1 cellular context compared by ENCODE assay signal in the genomic region with DNA sequence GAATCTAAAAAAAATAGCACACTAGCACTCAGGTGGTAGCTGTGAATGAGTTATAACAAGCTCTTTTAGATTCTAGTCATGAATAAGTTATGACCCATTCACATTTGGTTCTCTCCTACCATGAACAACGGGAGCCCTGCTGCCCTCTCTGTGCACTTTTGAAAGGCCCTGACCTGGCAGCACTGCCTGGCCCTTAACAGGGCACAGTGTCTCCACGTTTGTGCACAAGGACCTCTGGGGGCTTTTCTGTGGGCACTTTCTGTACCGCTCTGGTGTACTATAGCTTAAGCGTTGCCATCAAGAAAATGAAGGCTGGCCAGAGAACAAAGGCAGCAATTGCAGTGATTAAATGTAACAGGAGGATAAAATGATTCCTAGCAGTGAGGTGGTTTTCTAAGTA.
TF ChIP-seq lines count a peak whose summit lies in the region.

No MANE protein-coding gene starts in this region.

TF ChIP-seq in endothelial cell of umbilical vein, 7 proteins besides CTCF, POLR2A, EP300 and RAD21:
- TF ChIP-seq, protein P1, sequence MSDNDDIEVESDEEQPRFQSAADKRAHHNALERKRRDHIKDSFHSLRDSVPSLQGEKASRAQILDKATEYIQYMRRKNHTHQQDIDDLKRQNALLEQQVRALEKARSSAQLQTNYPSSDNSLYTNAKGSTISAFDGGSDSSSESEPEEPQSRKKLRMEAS (IDR thresholded peaks at IDR 0.05; ENCODE audit: insufficient read depth, insufficient read length): no peak
- TF ChIP-seq GATA2 (IDR thresholded peaks at IDR 0.05; ENCODE audit: insufficient read depth, insufficient read length, low read depth, low read length) (no peak), POLR2AphosphoS5 (IDR thresholded peaks at IDR 0.05; ENCODE audit: insufficient read depth, low read depth, low read length) (no peak), FOS (IDR thresholded peaks at IDR 0.05; ENCODE audit: borderline replicate concordance, insufficient read depth, low read length) (no peak), JUN (IDR thresholded peaks at IDR 0.05; ENCODE audit: borderline replicate concordance, insufficient read depth, insufficient read length, low read depth) (no peak)
